Comparison of ENCODE assay signal across 11 cellular contexts in the genomic region with DNA sequence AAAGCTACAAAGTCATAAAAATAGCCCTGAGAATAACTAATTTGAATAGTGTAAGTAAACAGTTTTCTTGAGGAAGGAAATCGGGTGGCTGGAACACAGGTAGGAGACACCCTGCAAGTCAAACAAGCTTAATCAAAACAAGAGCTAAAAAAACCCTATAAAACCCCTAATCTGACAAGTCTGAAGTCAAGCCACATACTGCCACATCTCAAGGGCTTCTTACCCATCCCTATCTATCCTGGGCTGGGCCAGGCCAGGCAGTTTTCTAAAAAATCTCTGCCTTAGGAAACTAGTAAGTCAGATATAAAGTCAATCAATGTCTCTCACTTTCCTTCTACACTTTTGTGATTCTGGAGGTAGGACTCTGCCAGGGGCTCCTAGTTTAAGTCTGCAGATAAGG. TPM values are rescaled to one million over a fixed set of nuclear protein-coding genes. Genes with fewer than 3 reads are reported as not detected.
A peak's percentile ranks its signal among the peaks of the same experiment; 100 is the strongest.
DNase-seq lines count a peak whose midpoint lies in the region; ATAC-seq and TF ChIP-seq lines count a peak whose summit lies in the region.
"Had no signal": no experiment of that assay in that cellular context is flagged by ENCODE, and none has a peak within 500 bp of the region (broad histone marks: within the 10 kb centered on the region; RNA-seq: fewer than 3 reads in every experiment).

No MANE protein-coding gene starts in this region.

- H3K4me1 ChIP-seq in BLaER1 treated with 17β-estradiol and CSF1 and Interleukin-3, amounts not matched to agents 10 nM and 100 nM = peaks cover 48 to 86% (median 60%) of the 10 kb centered on the region in 10 experiments
- H3K4me1 ChIP-seq in mesenchymal stem cell (ENCODE audit: control insufficient read depth, insufficient read depth, low read depth, low read length) = peaks cover 3% of the 10 kb centered on the region

- H4K91ac ChIP-seq in mesenchymal stem cell (ENCODE audit: low read length) = no peak overlapping the region

- no peak overlapping the region for H3K23ac ChIP-seq in mesenchymal stem cell (ENCODE audit: low read length in 2 of 2)

- H3K9me3 ChIP-seq in BLaER1 treated with 17β-estradiol and CSF1 and Interleukin-3, amounts not matched to agents 10 nM and 100 nM (replicated peaks in 1 of 11) = no peaks in the 10 kb centered on the region
- H3K9me3 ChIP-seq in SU-DHL-6 (ENCODE audit: insufficient read depth, low read length) (no peaks in the 10 kb centered on the region), mesenchymal stem cell (ENCODE audit: control insufficient read depth, low read length) (no peaks in the 10 kb centered on the region)

- H2BK12ac ChIP-seq in mesenchymal stem cell (ENCODE audit: low read length in 2 of 2) = no peak overlapping the region

- H2BK120ac ChIP-seq in mesenchymal stem cell (ENCODE audit: low read depth, low read length) = peak overlapping the region; percentile 19

- no peak overlapping the region for H4K8ac ChIP-seq in mesenchymal stem cell (ENCODE audit: low read length)

- no peak for DNase-seq in mesenchymal stem cell
- no peak for DNase-seq in NAMALWA (ENCODE audit: low spot score)
- DNase-seq in NCI-H2196 treated with DMSO at 0.1 percent for 48 hours (lab: John Stamatoyannopoulos, UW; ENCODE audit: unreplicated experiment) = no peak
- no peak for DNase-seq in NCI-H1930 (lab: John Stamatoyannopoulos, UW)
- no peak for DNase-seq in stimulated activated CD4-positive, alpha-beta T cell treated with anti-CD3 and anti-CD28 coated beads, Interleukin-4, amount 100 ng/mL, for 24 hours
- DNase-seq: COR-L47, islet precursor cell had no signal

- H3K9ac ChIP-seq in BLaER1 treated with 17β-estradiol and CSF1 and Interleukin-3, amounts not matched to agents 10 nM and 100 nM = peak overlapping the region in 8 of 11 experiments; percentile 1 to 52 (median 30); a peak in 6 of 22 replicates
- H3K9ac ChIP-seq in SU-DHL-6 (ENCODE audit: low read length) (no peak overlapping the region), mesenchymal stem cell (ENCODE audit: low read length) (peak overlapping the region; percentile 26)

- peaks cover 0 to 24% (median 3%) of the 10 kb centered on the region in 11 experiments; a peak in 5 of 22 replicates for H3K36me3 ChIP-seq in BLaER1 treated with 17β-estradiol and CSF1 and Interleukin-3, amounts not matched to agents 10 nM and 100 nM
- H3K36me3 ChIP-seq in SU-DHL-6 (ENCODE audit: low read length) (no peaks in the 10 kb centered on the region), mesenchymal stem cell (ENCODE audit: control insufficient read depth in 1 of 2, insufficient read depth in 2 of 2, low read depth in 1 of 2, low read length in 2 of 2) (no peaks in the 10 kb centered on the region)

- peak overlapping the region; percentile 54 to 81 (median 70) for H3K4me2 ChIP-seq in BLaER1 treated with 17β-estradiol and CSF1 and Interleukin-3, amounts not matched to agents 10 nM and 100 nM
- H3K4me2 ChIP-seq in SU-DHL-6 (ENCODE audit: low read depth, low read length, poor library complexity, severe bottlenecking) (peak overlapping the region; percentile 31), mesenchymal stem cell (ENCODE audit: low read length, poor library complexity, severe bottlenecking) (no peak overlapping the region)

- peaks cover 7% of the 10 kb centered on the region; the same call in 1 of the 2 replicates for H3F3A ChIP-seq in SU-DHL-6 (ENCODE audit: insufficient read depth)

- no peak overlapping the region for H2BK15ac ChIP-seq in mesenchymal stem cell (ENCODE audit: low read depth, poor library complexity, severe bottlenecking)

- no peaks in the 10 kb centered on the region for H3K27me3 ChIP-seq in BLaER1 treated with 17β-estradiol and CSF1 and Interleukin-3, amounts not matched to agents 10 nM and 100 nM
- H3K27me3 ChIP-seq in SU-DHL-6 (ENCODE audit: low read length) (no peaks in the 10 kb centered on the region), mesenchymal stem cell (ENCODE audit: control insufficient read depth in 1 of 2, insufficient read depth in 1 of 2, low read length in 2 of 2) (no peaks in the 10 kb centered on the region)

- peaks cover 100% of the 10 kb centered on the region for H3K79me2 ChIP-seq in SU-DHL-6 (ENCODE audit: insufficient read depth, low read length)

- no peak overlapping the region for H3K4ac ChIP-seq in mesenchymal stem cell (ENCODE audit: low read depth in 1 of 2, low read length in 2 of 2)

- peaks cover 95 to 100% (median 100%) of the 10 kb centered on the region in 11 experiments for H4K20me1 ChIP-seq in BLaER1 treated with 17β-estradiol and CSF1 and Interleukin-3, amounts not matched to agents 10 nM and 100 nM
- H4K20me1 ChIP-seq in SU-DHL-6 (ENCODE audit: low read depth, low read length) = peaks cover 60% of the 10 kb centered on the region

- 100% methylated on average over 1 of the region's 1 CpG for WGBS in mesenchymal stem cell

- H3K18ac ChIP-seq in mesenchymal stem cell (ENCODE audit: low read depth in 1 of 2, low read length in 2 of 2) = no peak overlapping the region

- peak overlapping the region in 6 of 11 experiments; percentile 2 to 33 (median 14); a peak in 6 of 22 replicates for H3K27ac ChIP-seq in BLaER1 treated with 17β-estradiol and CSF1 and Interleukin-3, amounts not matched to agents 10 nM and 100 nM
- H3K27ac ChIP-seq in SU-DHL-6 (ENCODE audit: low read depth, low read length) = peak overlapping the region; percentile 25
- H3K27ac ChIP-seq in mesenchymal stem cell (ENCODE audit: low read length, poor library complexity, severe bottlenecking) = no peak overlapping the region

- no peak for TF ChIP-seq CTCF in SU-DHL-6 (IDR thresholded peaks at IDR 0.05; ENCODE audit: insufficient read depth, low read length, poor library complexity, severe bottlenecking)

- H3K14ac ChIP-seq in mesenchymal stem cell (ENCODE audit: low read length in 2 of 2) = no peak overlapping the region

- ATAC-seq in GM18868 (IDR thresholded peaks at IDR 0.05; ENCODE audit: unreplicated experiment) = peak; percentile 42
- ATAC-seq: SK-N-SH treated with all-trans-retinoic acid at 6 μM for 48 hours had no signal

- no peak overlapping the region for H3K4me3 ChIP-seq in BLaER1 treated with 17β-estradiol and CSF1 and Interleukin-3, amounts not matched to agents 10 nM and 100 nM
- H3K4me3 ChIP-seq in SU-DHL-6 (ENCODE audit: insufficient read depth, low read length, poor library complexity, severe bottlenecking) = no peak overlapping the region
- no peak overlapping the region for H3K4me3 ChIP-seq in mesenchymal stem cell (ENCODE audit: insufficient read depth in 1 of 2, low read depth in 1 of 2, low read length in 2 of 2)

- H3K9me2 ChIP-seq in SU-DHL-6 (replicated peaks; ENCODE audit: insufficient read depth, low read length) = no peaks in the 10 kb centered on the region

- H3K79me1 ChIP-seq in mesenchymal stem cell (replicated peaks; ENCODE audit: low read length, poor library complexity, severe bottlenecking) = no peaks in the 10 kb centered on the region

- no peak overlapping the region for H2AFZ ChIP-seq in SU-DHL-6 (ENCODE audit: low read depth, low read length, severe bottlenecking)
- no peak overlapping the region for H2AFZ ChIP-seq in mesenchymal stem cell (ENCODE audit: low read depth, low read length)

- no peak overlapping the region for H2AK5ac ChIP-seq in mesenchymal stem cell (ENCODE audit: low read length, severe bottlenecking)

- no peak overlapping the region for H2BK5ac ChIP-seq in mesenchymal stem cell (ENCODE audit: low read depth, low read length, poor library complexity, severe bottlenecking)

RNA-seq across cellular contexts. Expression of gene UBE2N, which starts 15.3 kb away (rescaled TPM):
- polyA plus RNA-seq in mesenchymal stem cell (2013, experiment 1 of 2) = 105 TPM
- 102 TPM for polyA plus RNA-seq in mesenchymal stem cell (2013, experiment 2 of 2)

RNA-seq across cellular contexts. Expression of gene MRPL42, which starts 40.9 kb away (rescaled TPM):
- 55.9 TPM for polyA plus RNA-seq in mesenchymal stem cell (2013, experiment 1 of 2)
- polyA plus RNA-seq in mesenchymal stem cell (2013, experiment 2 of 2) = 61.3 TPM

RNA-seq across cellular contexts. Expression of gene NUDT4, which starts 48.7 kb away (rescaled TPM):
- polyA plus RNA-seq in mesenchymal stem cell (2013, experiment 1 of 2) = 54.8 TPM
- 57.6 TPM for polyA plus RNA-seq in mesenchymal stem cell (2013, experiment 2 of 2)
